29 cellular contexts compared by ENCODE assay signal in the genomic region with DNA sequence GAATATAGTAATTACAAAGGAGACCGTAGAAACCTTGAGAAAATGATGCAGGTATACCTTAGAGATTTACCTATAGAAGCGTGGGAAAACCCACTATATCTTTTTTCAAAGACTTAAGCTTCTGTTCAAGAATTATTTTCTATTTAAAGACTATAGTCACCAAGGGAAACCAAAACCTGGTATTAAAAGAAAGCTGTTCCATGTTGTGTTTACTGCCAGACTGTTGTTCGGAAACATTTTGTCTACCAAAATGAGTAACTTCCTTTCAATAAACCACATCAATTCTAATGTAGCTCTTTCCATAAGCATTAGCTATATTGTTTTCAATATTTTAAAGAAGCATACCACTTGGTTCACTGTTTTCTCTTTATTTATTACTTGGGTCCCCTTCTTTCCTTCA.
"Had no signal": no experiment of that assay in that cellular context is flagged by ENCODE, and none has a peak within 500 bp of the region (broad histone marks: within the 10 kb centered on the region; RNA-seq: fewer than 3 reads in every experiment).

No MANE protein-coding gene starts in this region.

- H3K36me3 ChIP-seq: neural progenitor cell, ovary, right lobe of liver, sigmoid colon, suprapubic skin, tibial artery, transverse colon, upper lobe of right lung, uterus had no signal

- H3K36me3 Mint-ChIP-seq: neural progenitor cell; stimulated activated memory B cell treated with anti-CD40 and anti-IgM and Interleukin-4, amounts not matched to agents 10 μg/mL and 1 μg/mL and 100 μg/mL, for 72 hours; type B pancreatic cell had no signal

- H3K27ac Mint-ChIP-seq: natural killer cell; nephron; neural progenitor cell; progenitor cell of endocrine pancreas; stimulated activated memory B cell treated with anti-CD40 and anti-IgM and Interleukin-4, amounts not matched to agents 10 μg/mL and 1 μg/mL and 100 μg/mL, for 72 hours; stimulated activated naive CD8-positive, alpha-beta T cell treated with anti-CD3 and anti-CD28 coated beads, Interleukin-15, amount 100 ng/mL, for 72 hours; type B pancreatic cell had no signal

- H3K9me3 Mint-ChIP-seq: nephron, neural progenitor cell, type B pancreatic cell had no signal

- H3K27me3 Mint-ChIP-seq: stimulated activated memory B cell treated with anti-CD40 and anti-IgM and Interleukin-4, amounts not matched to agents 10 μg/mL and 1 μg/mL and 100 μg/mL, for 72 hours; stimulated activated naive CD8-positive, alpha-beta T cell treated with anti-CD3 and anti-CD28 coated beads, Interleukin-15, amount 100 ng/mL, for 72 hours; type B pancreatic cell had no signal

- H3K4me3 ChIP-seq: neural progenitor cell, ovary, psoas muscle, right lobe of liver, sigmoid colon, suprapubic skin, testis, tibial artery, transverse colon, upper lobe of right lung, uterus had no signal

- H3K9ac ChIP-seq: neural progenitor cell, parathyroid adenoma had no signal

- H3K9me3 ChIP-seq: ovary, psoas muscle, right lobe of liver, sigmoid colon, suprapubic skin, testis, tibial artery, upper lobe of right lung, uterus had no signal

- H3K4me2 ChIP-seq: neural progenitor cell had no signal

- DNase-seq: natural killer cell; occipital lobe; ovary; posterior cingulate gyrus; psoas muscle; right cardiac atrium; right lobe of liver; sigmoid colon; small intestine; stimulated activated CD4-positive, alpha-beta T cell treated with anti-CD3 and anti-CD28 coated beads, Interleukin-15, amount 100 ng/mL, for 24 hours; stimulated activated CD4-positive, alpha-beta T cell treated with anti-CD3 and anti-CD28 coated beads, Interleukin-2, amount 100 ng/mL, for 24 hours; stimulated activated CD4-positive, alpha-beta T cell treated with anti-CD3 and anti-CD28 coated beads, Interleukin-2, amount 100 ng/mL, for 48 hours; stimulated activated CD4-positive, alpha-beta T cell treated with anti-CD3 and anti-CD28 coated beads, Interleukin-4, amount 100 ng/mL, for 24 hours; stimulated activated naive CD4-positive, alpha-beta T cell; stimulated activated naive CD8-positive, alpha-beta T cell treated with anti-CD3 and anti-CD28 coated beads, Interleukin-15, amount 100 ng/mL, for 72 hours; stimulated activated naive CD8-positive, alpha-beta T cell treated with anti-CD3 and anti-CD28 coated beads, Interleukin-15, Interleukin-2, amounts not matched to agents 100 U/mL and 50 U/mL, for 24 hours; substantia nigra; testis; tibial artery; transverse colon; upper lobe of right lung; uterus had no signal

- H3K4me3 Mint-ChIP-seq: natural killer cell; nephron; neural progenitor cell; stimulated activated memory B cell treated with anti-CD40 and anti-IgM and Interleukin-4, amounts not matched to agents 10 μg/mL and 1 μg/mL and 100 μg/mL, for 72 hours; stimulated activated naive CD8-positive, alpha-beta T cell treated with anti-CD3 and anti-CD28 coated beads, Interleukin-15, amount 100 ng/mL, for 72 hours; type B pancreatic cell had no signal

- H3K27me3 ChIP-seq: neural progenitor cell, ovary, right lobe of liver, sigmoid colon, suprapubic skin, testis, tibial artery, transverse colon, upper lobe of right lung, uterus had no signal

- H3K4me1 Mint-ChIP-seq: natural killer cell; nephron; neural progenitor cell; stimulated activated memory B cell treated with anti-CD40 and anti-IgM and Interleukin-4, amounts not matched to agents 10 μg/mL and 1 μg/mL and 100 μg/mL, for 72 hours; stimulated activated naive CD8-positive, alpha-beta T cell treated with anti-CD3 and anti-CD28 coated beads, Interleukin-15, amount 100 ng/mL, for 72 hours had no signal

- H3K27ac ChIP-seq: neural progenitor cell, ovary, parathyroid adenoma, psoas muscle, right lobe of liver, sigmoid colon, suprapubic skin, testis, tibial artery, transverse colon, upper lobe of right lung, uterus had no signal

- ATAC-seq: natural killer cell; psoas muscle; right cardiac atrium; right lobe of liver; stimulated activated memory B cell treated with anti-CD40 and anti-IgM and Interleukin-4, amounts not matched to agents 10 μg/mL and 1 μg/mL and 100 μg/mL, for 72 hours; stimulated activated naive CD8-positive, alpha-beta T cell treated with anti-CD3 and anti-CD28 coated beads, Interleukin-15, amount 100 ng/mL, for 72 hours; stimulated activated naive CD8-positive, alpha-beta T cell treated with anti-CD3 and anti-CD28 coated beads, Interleukin-15, Interleukin-2, amounts not matched to agents 100 U/mL and 50 U/mL, for 24 hours; upper lobe of right lung had no signal

- FAIRE-seq: small intestine had no signal

- H2AFZ ChIP-seq: neural progenitor cell, parathyroid adenoma had no signal

- H3K4me1 ChIP-seq: neural progenitor cell, parathyroid adenoma, psoas muscle, right lobe of liver, sigmoid colon, suprapubic skin, testis, tibial artery, transverse colon, upper lobe of right lung, uterus had no signal

- H3K79me2 ChIP-seq: parathyroid adenoma had no signal
